8 cellular contexts compared by ENCODE assay signal in the genomic region with DNA sequence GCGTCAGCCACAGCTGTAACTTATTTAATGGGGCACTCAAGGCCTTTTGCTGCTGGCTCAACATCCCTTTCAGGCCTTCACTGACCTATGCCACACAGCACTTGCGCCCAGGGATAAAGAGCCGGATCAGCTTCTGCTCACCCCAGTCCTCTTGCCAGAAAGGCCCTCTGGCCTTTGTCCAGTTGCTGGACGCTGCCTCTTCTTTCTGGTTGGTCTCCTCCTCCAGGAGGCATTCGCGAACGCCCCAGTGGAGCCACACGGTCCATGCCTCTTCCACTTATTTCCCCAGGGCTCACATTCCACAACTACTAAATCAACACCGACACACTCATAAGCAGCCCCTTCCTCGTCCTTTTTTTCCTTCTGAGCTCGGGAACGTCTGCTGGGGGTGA. TPM values are rescaled to one million over a fixed set of nuclear protein-coding genes. Genes with fewer than 3 reads are reported as not detected.
A peak's percentile ranks its signal among the peaks of the same experiment; 100 is the strongest.
DNase-seq lines count a peak whose midpoint lies in the region; ATAC-seq lines count a peak whose summit lies in the region.

No MANE protein-coding gene starts in this region.

- peak overlapping the region; percentile 63 for H3K27ac Mint-ChIP-seq in T-helper 2 cell treated with Interferon-gamma antibody and Interleukin-4, amounts not matched to agents 5 μg/mL and 100 μg/mL, for 36 hours
- H3K27ac Mint-ChIP-seq in activated naive CD8-positive, alpha-beta T cell, result peak overlapping the region; percentile 5

- intact Hi-C loops in left ventricle myocardium superior (cut with micrococcal nuclease) (loop anchor here (5.0 kb wide), 1 partner anchor 137 kb away; no protein-coding TSS in a partner anchor), posterior cingulate gyrus (cut with DNase I) (loop anchor here (1.0 to 10.0 kb wide), 4 partner anchors 95 to 415 kb away; partner anchors contain the start of genes ZNF135, ZNF418 and ZNF552)

- H3K9me3 Mint-ChIP-seq in T-helper 2 cell treated with Interferon-gamma antibody and Interleukin-4, amounts not matched to agents 5 μg/mL and 100 μg/mL, for 36 hours, result peaks cover 61% of the 10 kb centered on the region
- no peaks in the 10 kb centered on the region for H3K9me3 Mint-ChIP-seq in activated naive CD8-positive, alpha-beta T cell (ENCODE audit: low read depth)

- peak; percentile 39 for ATAC-seq in left ventricle myocardium superior
- no peak for ATAC-seq in GM19455 (IDR thresholded peaks at IDR 0.05; ENCODE audit: unreplicated experiment)

- no peaks in the 10 kb centered on the region for H3K27me3 Mint-ChIP-seq in T-helper 2 cell treated with Interferon-gamma antibody and Interleukin-4, amounts not matched to agents 5 μg/mL and 100 μg/mL, for 36 hours (ENCODE audit: low read depth)
- H3K27me3 Mint-ChIP-seq in activated naive CD8-positive, alpha-beta T cell, result no peaks in the 10 kb centered on the region

- H3K4me1 Mint-ChIP-seq in T-helper 2 cell treated with Interferon-gamma antibody and Interleukin-4, amounts not matched to agents 5 μg/mL and 100 μg/mL, for 36 hours (ENCODE audit: low read depth), result peaks cover 6% of the 10 kb centered on the region
- H3K4me1 Mint-ChIP-seq in activated naive CD8-positive, alpha-beta T cell (ENCODE audit: low read depth), result peaks cover 20% of the 10 kb centered on the region

- DNase-seq in T-helper 2 cell treated with Interferon-gamma antibody and Interleukin-4, amounts not matched to agents 5 μg/mL and 100 μg/mL, for 36 hours (ENCODE audit: low spot score), result no peak
- no peak for DNase-seq in T-helper 2 cell
- DNase-seq in left ventricle myocardium superior, result peak; percentile 64
- DNase-seq in posterior cingulate gyrus, result peak in 6 of 10 donors; percentile 12 to 71 (median 16)
- no peak for DNase-seq in iPS-NIHi11 (ENCODE audit: low spot score)
- DNase-seq in KG1 (lab: John Stamatoyannopoulos, UW), result no peak

- H3K36me3 Mint-ChIP-seq in T-helper 2 cell treated with Interferon-gamma antibody and Interleukin-4, amounts not matched to agents 5 μg/mL and 100 μg/mL, for 36 hours (ENCODE audit: low read depth), result peaks cover 9% of the 10 kb centered on the region
- peaks cover 3% of the 10 kb centered on the region for H3K36me3 Mint-ChIP-seq in activated naive CD8-positive, alpha-beta T cell

- peak overlapping the region; percentile 73 for H3K4me3 Mint-ChIP-seq in T-helper 2 cell treated with Interferon-gamma antibody and Interleukin-4, amounts not matched to agents 5 μg/mL and 100 μg/mL, for 36 hours
- peak overlapping the region; percentile 87 for H3K4me3 Mint-ChIP-seq in activated naive CD8-positive, alpha-beta T cell

RNA-seq across cellular contexts. Expression of gene ZNF329, which starts 3.7 kb away (rescaled TPM):
- total RNA-seq in left ventricle myocardium superior, result 7.3 TPM

RNA-seq across cellular contexts. Expression of gene ZNF274, which starts 28.6 kb away (rescaled TPM):
- total RNA-seq in left ventricle myocardium superior, result 18.6 TPM

RNA-seq across cellular contexts. Expression of gene ZSCAN18, which starts 56.3 kb away (rescaled TPM):
- 73.4 TPM for total RNA-seq in left ventricle myocardium superior

Comparison
In these comparisons a context has a peak if more than half of its experiments do, and no peak if none do; other contexts are left out.
1. DNase-seq: peak in left ventricle myocardium superior (single experiment) and posterior cingulate gyrus (6 of 10); none in T-helper 2 cell treated with Interferon-gamma antibody and Interleukin-4, amounts not matched to agents 5 μg/mL and 100 μg/mL, for 36 hours (single experiment), T-helper 2 cell (0 of 5), iPS-NIHi11 (single experiment) and KG1 (single experiment).